ENCODE assay signal across 11 cellular contexts in the genomic region with DNA sequence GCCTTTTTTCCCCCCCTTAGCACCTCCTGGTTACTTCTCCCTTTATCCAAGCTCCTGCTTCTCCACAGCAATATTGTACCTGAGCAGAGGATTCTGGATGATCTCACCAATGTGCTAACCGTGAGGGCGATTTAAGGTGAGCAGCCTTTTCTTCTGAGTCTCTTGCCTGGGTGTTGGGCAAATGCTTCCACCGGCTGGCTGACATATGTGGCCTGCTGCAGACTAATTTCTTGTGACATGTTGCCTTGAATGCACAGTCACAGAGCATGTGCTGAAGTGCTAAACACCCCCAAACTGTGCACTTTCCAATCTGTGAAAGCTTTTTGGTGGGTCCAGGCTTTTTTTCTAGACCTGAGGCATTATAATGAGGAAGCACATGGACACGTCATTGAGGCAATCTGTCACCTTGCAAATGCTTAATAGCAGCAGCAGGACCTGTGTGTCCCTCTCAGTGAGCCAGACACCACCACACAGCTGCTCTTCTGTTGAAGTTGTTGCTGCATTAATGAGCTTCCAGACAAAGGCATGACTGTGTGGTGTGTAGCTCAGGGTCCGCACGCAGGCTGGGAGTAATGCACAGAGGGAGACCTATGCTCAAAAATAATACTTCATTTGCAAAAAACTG.
"Had no signal": no experiment of that assay in that cellular context is flagged by ENCODE, and none has a peak within 500 bp of the region (broad histone marks: within the 10 kb centered on the region; RNA-seq: fewer than 3 reads in every experiment).

No MANE protein-coding gene starts in this region.

- H3K36me3 ChIP-seq: esophagus squamous epithelium, right lobe of liver, transverse colon had no signal

- H3K4me1 ChIP-seq: esophagus squamous epithelium, right lobe of liver, transverse colon had no signal

- ATAC-seq: left colon; naive thymus-derived CD4-positive, alpha-beta T cell; right lobe of liver; stimulated activated memory B cell treated with anti-CD40 and anti-IgM and Interleukin-4, amounts not matched to agents 10 μg/mL and 1 μg/mL and 100 μg/mL, for 72 hours had no signal

- H3K27ac ChIP-seq: esophagus squamous epithelium, right lobe of liver, transverse colon had no signal

- H3K9me3 ChIP-seq: esophagus squamous epithelium, right lobe of liver, transverse colon had no signal

- DNase-seq: activated CD4-positive, alpha-beta memory T cell treated with anti-CD3 and anti-CD28 coated beads for 36 hours; activated gamma-delta T cell treated with Interleukin-2 at 50 U/mL for 16 hours; activated T-cell treated with anti-CD3 and anti-CD28 coated beads, Interleukin-2, amount 50 U/mL, for 48 hours; aorta; esophagus squamous epithelium; foreskin fibroblast; left colon; naive thymus-derived CD4-positive, alpha-beta T cell; right lobe of liver; transverse colon had no signal

- H3K4me3 ChIP-seq: esophagus squamous epithelium, right lobe of liver, transverse colon had no signal

- H3K27me3 ChIP-seq: esophagus squamous epithelium, right lobe of liver, transverse colon had no signal
